ENCODE assay signal across 16 cellular contexts in the genomic region with DNA sequence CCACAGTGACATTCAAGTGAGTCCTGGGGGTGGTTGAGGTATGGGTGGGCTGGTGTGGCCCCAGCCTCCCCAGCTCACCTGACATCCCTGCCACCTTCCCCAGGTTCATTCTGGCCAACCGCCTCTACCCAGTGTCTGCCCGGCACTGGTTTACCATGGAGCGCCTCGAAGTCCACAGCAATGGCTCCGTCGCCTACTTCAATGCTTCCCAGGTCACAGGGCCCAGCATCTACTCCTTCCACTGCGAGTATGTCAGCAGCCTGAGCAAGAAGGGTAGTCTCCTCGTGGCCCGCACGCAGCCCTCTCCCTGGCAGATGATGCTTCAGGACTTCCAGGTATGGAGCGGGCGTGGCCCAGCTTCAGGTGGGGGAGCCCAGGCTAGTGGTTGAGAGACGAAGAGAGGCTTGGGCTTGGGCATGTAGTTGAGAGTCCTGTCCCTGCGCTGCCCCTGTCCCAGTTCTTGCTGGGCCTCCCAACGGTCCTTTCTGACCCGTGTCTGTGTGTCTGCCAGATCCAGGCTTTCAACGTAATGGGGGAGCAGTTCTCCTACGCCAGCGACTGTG.
"Had no signal": no experiment of that assay in that cellular context is flagged by ENCODE, and none has a peak within 500 bp of the region (broad histone marks: within the 10 kb centered on the region; RNA-seq: fewer than 3 reads in every experiment).

No MANE protein-coding gene starts in this region.

- H3K27me3 Mint-ChIP-seq: activated naive CD8-positive, alpha-beta T cell; effector memory CD8-positive, alpha-beta T cell; naive B cell had no signal

- H3K4me3 ChIP-seq: mucosa of descending colon, tibial artery had no signal

- H3K27me3 ChIP-seq: tibial artery had no signal

- H3K9me3 Mint-ChIP-seq: effector memory CD8-positive, alpha-beta T cell had no signal

- ATAC-seq: effector memory CD8-positive, alpha-beta T cell; left ventricle myocardium superior; mucosa of descending colon; stimulated activated naive CD8-positive, alpha-beta T cell treated with anti-CD3 and anti-CD28 coated beads, Interleukin-15, Interleukin-2, amounts not matched to agents 100 U/mL and 50 U/mL, for 24 hours had no signal

- H3K36me3 Mint-ChIP-seq: activated naive CD8-positive, alpha-beta T cell; naive B cell had no signal

- H3K9me3 ChIP-seq: mucosa of descending colon, tibial artery had no signal

- DNase-seq: activated CD4-positive, alpha-beta T cell treated with anti-CD3 and anti-CD28 coated beads for 1 hour; activated gamma-delta T cell treated with Interleukin-2 at 50 U/mL for 16 hours; amniotic stem cell; effector memory CD8-positive, alpha-beta T cell; left ventricle myocardium superior; mesenchymal stem cell; mucosa of descending colon; naive B cell; stimulated activated CD4-positive, alpha-beta T cell treated with anti-CD3 and anti-CD28 coated beads, Interleukin-12 subunit alpha, Interleukin-12 subunit beta, amount 100 ng/mL, for 4 hours; stimulated activated CD4-positive, alpha-beta T cell treated with anti-CD3 and anti-CD28 coated beads, Interleukin-1b, Interleukin-23, amount 100 ng/mL, for 48 hours; stimulated activated CD8-positive, alpha-beta memory T cell treated with anti-CD3 and anti-CD28 coated beads, Interleukin-4, amount 100 ng/mL, for 48 hours; stimulated activated naive CD8-positive, alpha-beta T cell treated with anti-CD3 and anti-CD28 coated beads, Interleukin-15, Interleukin-2, amounts not matched to agents 100 U/mL and 50 U/mL, for 24 hours; substantia nigra; T1000; tibial artery had no signal
